Comparison of ENCODE assay signal across 1 cellular context in the genomic region with DNA sequence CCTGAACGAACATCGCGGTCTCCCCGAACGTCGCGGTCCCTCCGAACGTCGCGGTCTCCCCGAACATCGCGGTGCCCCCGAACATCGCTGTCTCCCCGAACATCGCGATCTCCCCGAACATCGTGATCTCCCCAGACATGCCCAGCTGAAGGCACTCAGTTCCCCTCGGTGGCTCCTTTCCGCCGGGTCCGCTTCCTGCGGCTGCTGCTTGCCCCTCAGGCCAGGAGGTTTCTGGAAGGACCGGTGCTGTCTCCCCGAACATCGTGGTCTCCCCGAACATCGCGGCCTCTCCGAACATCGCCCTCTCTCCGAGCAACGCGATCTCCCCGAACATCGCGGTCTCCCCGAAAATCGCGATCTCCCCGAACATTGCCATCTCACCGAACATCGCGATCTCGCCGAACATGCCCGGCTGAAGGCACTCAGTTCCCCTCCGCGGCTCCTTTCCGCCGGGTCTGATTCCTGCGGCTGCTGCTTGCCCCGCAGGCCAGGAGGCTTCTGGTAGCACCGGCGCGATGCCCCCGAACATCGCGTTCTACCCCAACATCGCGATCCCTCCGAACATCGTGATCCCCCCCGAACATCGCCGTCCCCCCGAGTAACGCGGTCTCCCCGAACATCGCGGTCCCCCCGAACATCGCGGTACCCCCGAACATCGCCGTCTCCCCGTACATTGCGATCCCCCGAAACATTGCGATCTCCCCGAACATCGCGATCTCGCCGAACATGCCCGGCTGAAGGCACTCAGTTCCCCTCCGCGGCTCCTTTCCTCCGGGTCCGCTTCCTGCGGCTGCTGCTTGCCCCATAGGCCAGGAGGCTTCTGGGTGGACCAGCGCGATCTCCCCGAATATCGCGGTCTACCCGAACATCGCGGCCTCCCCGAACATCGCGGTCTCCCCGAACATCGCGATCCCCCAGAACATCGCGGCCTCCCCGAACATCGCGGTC.
TF ChIP-seq lines count a peak whose summit lies in the region.

No MANE protein-coding gene starts in this region.

TF ChIP-seq in WTC11, 78 proteins besides CTCF, POLR2A, EP300 and RAD21 (continued from another document):
- TF ChIP-seq, protein P1, sequence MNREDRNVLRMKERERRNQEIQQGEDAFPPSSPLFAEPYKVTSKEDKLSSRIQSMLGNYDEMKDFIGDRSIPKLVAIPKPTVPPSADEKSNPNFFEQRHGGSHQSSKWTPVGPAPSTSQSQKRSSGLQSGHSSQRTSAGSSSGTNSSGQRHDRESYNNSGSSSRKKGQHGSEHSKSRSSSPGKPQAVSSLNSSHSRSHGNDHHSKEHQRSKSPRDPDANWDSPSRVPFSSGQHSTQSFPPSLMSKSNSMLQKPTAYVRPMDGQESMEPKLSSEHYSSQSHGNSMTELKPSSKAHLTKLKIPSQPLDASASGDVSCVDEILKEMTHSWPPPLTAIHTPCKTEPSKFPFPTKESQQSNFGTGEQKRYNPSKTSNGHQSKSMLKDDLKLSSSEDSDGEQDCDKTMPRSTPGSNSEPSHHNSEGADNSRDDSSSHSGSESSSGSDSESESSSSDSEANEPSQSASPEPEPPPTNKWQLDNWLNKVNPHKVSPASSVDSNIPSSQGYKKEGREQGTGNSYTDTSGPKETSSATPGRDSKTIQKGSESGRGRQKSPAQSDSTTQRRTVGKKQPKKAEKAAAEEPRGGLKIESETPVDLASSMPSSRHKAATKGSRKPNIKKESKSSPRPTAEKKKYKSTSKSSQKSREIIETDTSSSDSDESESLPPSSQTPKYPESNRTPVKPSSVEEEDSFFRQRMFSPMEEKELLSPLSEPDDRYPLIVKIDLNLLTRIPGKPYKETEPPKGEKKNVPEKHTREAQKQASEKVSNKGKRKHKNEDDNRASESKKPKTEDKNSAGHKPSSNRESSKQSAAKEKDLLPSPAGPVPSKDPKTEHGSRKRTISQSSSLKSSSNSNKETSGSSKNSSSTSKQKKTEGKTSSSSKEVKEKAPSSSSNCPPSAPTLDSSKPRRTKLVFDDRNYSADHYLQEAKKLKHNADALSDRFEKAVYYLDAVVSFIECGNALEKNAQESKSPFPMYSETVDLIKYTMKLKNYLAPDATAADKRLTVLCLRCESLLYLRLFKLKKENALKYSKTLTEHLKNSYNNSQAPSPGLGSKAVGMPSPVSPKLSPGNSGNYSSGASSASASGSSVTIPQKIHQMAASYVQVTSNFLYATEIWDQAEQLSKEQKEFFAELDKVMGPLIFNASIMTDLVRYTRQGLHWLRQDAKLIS (CRISPR knock-in tag; IDR thresholded peaks at IDR 0.05; ENCODE audit: borderline replicate concordance), result no peak
- TF ChIP-seq CREM (CRISPR knock-in tag; IDR thresholded peaks at IDR 0.05) (no peak), GABPB1 (CRISPR knock-in tag; IDR thresholded peaks at IDR 0.05) (no peak)
- TF ChIP-seq, protein P2, sequence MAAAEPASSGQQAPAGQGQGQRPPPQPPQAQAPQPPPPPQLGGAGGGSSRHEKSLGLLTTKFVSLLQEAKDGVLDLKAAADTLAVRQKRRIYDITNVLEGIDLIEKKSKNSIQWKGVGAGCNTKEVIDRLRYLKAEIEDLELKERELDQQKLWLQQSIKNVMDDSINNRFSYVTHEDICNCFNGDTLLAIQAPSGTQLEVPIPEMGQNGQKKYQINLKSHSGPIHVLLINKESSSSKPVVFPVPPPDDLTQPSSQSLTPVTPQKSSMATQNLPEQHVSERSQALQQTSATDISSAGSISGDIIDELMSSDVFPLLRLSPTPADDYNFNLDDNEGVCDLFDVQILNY (CRISPR knock-in tag; IDR thresholded peaks at IDR 0.05), result no peak
- TF ChIP-seq, protein P3, sequence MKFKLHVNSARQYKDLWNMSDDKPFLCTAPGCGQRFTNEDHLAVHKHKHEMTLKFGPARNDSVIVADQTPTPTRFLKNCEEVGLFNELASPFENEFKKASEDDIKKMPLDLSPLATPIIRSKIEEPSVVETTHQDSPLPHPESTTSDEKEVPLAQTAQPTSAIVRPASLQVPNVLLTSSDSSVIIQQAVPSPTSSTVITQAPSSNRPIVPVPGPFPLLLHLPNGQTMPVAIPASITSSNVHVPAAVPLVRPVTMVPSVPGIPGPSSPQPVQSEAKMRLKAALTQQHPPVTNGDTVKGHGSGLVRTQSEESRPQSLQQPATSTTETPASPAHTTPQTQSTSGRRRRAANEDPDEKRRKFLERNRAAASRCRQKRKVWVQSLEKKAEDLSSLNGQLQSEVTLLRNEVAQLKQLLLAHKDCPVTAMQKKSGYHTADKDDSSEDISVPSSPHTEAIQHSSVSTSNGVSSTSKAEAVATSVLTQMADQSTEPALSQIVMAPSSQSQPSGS (CRISPR knock-in tag; IDR thresholded peaks at IDR 0.05; ENCODE audit: borderline replicate concordance, low read depth), result 0 out of 2 replicates have a peak, but pooled peaks have one; percentile 0
